8 cellular contexts compared by ENCODE assay signal in the genomic region with DNA sequence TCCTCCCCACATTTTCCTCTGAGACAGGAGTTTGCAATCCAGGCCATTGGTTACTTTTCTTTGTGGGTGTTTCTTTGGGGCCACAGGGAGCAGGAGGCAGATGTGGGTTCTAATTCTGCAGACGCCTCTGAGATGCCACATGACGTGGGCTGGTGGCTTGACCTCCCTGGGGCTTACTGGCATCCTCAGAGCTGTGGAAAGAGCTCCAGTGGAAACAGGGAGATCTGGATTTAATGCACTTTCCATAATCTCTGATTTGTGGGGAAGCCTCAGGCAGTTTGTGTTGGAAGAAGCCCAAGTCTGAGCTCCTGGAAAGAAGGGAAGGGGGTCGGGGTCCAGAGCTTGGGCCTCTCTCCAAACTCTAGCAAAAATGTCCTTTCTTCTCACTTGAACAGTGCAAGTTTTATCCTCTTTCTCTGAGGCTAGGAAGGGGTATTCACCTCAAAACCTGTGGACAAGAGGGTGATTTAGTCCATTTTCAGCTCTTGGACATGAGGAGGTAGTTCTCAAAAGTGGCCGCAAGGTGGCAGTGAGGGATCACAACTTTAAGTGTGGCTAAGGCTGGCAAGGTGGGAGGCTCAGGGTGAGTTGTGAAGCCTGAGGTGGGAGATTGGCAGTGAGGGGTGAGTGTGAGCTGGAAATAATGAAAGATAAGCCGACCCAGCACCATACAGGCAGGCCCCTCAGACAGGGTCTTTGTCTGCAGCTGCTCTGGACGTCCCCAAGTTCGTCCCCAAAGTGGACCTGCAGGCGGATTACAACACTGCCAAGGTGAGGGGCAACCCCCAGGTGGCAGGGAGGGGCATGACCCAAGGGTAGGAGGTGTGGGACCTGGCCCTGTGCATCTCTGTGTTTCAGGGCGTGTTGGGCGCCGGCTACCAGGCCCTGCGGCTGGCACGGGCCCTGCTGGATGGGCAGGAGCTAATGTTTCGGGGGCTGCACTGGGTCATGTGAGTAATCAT. TPM values are rescaled to one million over a fixed set of nuclear protein-coding genes. Genes with fewer than 3 reads are reported as not detected.
DNase-seq lines count a peak whose midpoint lies in the region; ATAC-seq and TF ChIP-seq lines count a peak whose summit lies in the region.

No MANE protein-coding gene starts in this region.

- peak overlapping the region; percentile 57 for H3K27ac Mint-ChIP-seq in T-helper 1 cell treated with Interleukin-12 subunit alpha and Interleukin-12 subunit beta and Interleukin-4 antibody, amounts not matched to agents 30 μg/mL and 1 μg/mL, for 36 hours
- peak overlapping the region; percentile 37 for H3K27ac Mint-ChIP-seq in activated naive CD8-positive, alpha-beta T cell treated with anti-CD3 and anti-CD28 coated beads, Interleukin-2, amount 50 U/mL, for 24 hours

- no peaks in the 10 kb centered on the region for H3K27me3 ChIP-seq in gastrocnemius medialis

- intact Hi-C loops in left ventricle myocardium superior (cut with micrococcal nuclease) (no loop called here), gastrocnemius medialis (cut with DNase I; ENCODE audit: low total_unique reads) (no loop called here)

- ATAC-seq in activated naive CD8-positive, alpha-beta T cell treated with anti-CD3 and anti-CD28 coated beads, Interleukin-2, amount 50 U/mL, for 24 hours: peak; percentile 60
- ATAC-seq in left ventricle myocardium superior (peak; percentile 73), gastrocnemius medialis (peak; percentile 73 to 83), HG03196 (IDR thresholded peaks at IDR 0.05; ENCODE audit: unreplicated experiment) (no peak)

- no peaks in the 10 kb centered on the region for H3K36me3 ChIP-seq in gastrocnemius medialis

- TF ChIP-seq POLR2A in gastrocnemius medialis (IDR thresholded peaks at IDR 0.05): no peak

- H3K27ac ChIP-seq in gastrocnemius medialis: no peak overlapping the region

- no peaks in the 10 kb centered on the region for H3K4me1 ChIP-seq in gastrocnemius medialis

- no peaks in the 10 kb centered on the region for H3K9me3 ChIP-seq in gastrocnemius medialis

- peak; percentile 58 to 81 (median 73) for TF ChIP-seq CTCF in gastrocnemius medialis (IDR thresholded peaks at IDR 0.05 in 4 of 5, conservative IDR thresholded peaks at IDR 0.05 in 1 of 5)

- peak; percentile 81 for DNase-seq in NCI-H1436 (lab: John Stamatoyannopoulos, UW)
- DNase-seq in NCI-H1436 treated with DMSO at 0.1 percent for 48 hours (lab: John Stamatoyannopoulos, UW): no peak
- peak; percentile 13 for DNase-seq in NCI-H1417 treated with DMSO at 0.1 percent for 48 hours (lab: John Stamatoyannopoulos, UW)
- DNase-seq in activated naive CD8-positive, alpha-beta T cell treated with anti-CD3 and anti-CD28 coated beads, Interleukin-2, amount 50 U/mL, for 24 hours: peak; percentile 73
- peak; percentile 76 for DNase-seq in left ventricle myocardium superior
- peak in 1 of 2 donors; percentile 63 for DNase-seq in gastrocnemius medialis

- peaks cover 32% of the 10 kb centered on the region for H3K4me1 Mint-ChIP-seq in T-helper 1 cell treated with Interleukin-12 subunit alpha and Interleukin-12 subunit beta and Interleukin-4 antibody, amounts not matched to agents 30 μg/mL and 1 μg/mL, for 36 hours (ENCODE audit: low read depth)
- H3K4me1 Mint-ChIP-seq in activated naive CD8-positive, alpha-beta T cell treated with anti-CD3 and anti-CD28 coated beads, Interleukin-2, amount 50 U/mL, for 24 hours: peaks cover 34% of the 10 kb centered on the region

- peaks cover 64% of the 10 kb centered on the region for H3K36me3 Mint-ChIP-seq in T-helper 1 cell treated with Interleukin-12 subunit alpha and Interleukin-12 subunit beta and Interleukin-4 antibody, amounts not matched to agents 30 μg/mL and 1 μg/mL, for 36 hours (ENCODE audit: low read depth)
- peaks cover 40% of the 10 kb centered on the region for H3K36me3 Mint-ChIP-seq in activated naive CD8-positive, alpha-beta T cell treated with anti-CD3 and anti-CD28 coated beads, Interleukin-2, amount 50 U/mL, for 24 hours (ENCODE audit: low read depth)

- no peaks in the 10 kb centered on the region for H3K27me3 Mint-ChIP-seq in T-helper 1 cell treated with Interleukin-12 subunit alpha and Interleukin-12 subunit beta and Interleukin-4 antibody, amounts not matched to agents 30 μg/mL and 1 μg/mL, for 36 hours (ENCODE audit: low read depth)
- no peaks in the 10 kb centered on the region for H3K27me3 Mint-ChIP-seq in activated naive CD8-positive, alpha-beta T cell treated with anti-CD3 and anti-CD28 coated beads, Interleukin-2, amount 50 U/mL, for 24 hours

- H3K4me3 ChIP-seq in gastrocnemius medialis: no peak overlapping the region

- H3K9me3 Mint-ChIP-seq in T-helper 1 cell treated with Interleukin-12 subunit alpha and Interleukin-12 subunit beta and Interleukin-4 antibody, amounts not matched to agents 30 μg/mL and 1 μg/mL, for 36 hours: no peaks in the 10 kb centered on the region
- no peaks in the 10 kb centered on the region for H3K9me3 Mint-ChIP-seq in activated naive CD8-positive, alpha-beta T cell treated with anti-CD3 and anti-CD28 coated beads, Interleukin-2, amount 50 U/mL, for 24 hours

- in situ Hi-C loops in gastrocnemius medialis (cut with MboI; ENCODE audit: low sequenced_read_pairs in 4 of 4): loop anchor here in 1 of 4 donors (10.0 kb wide), 1 partner anchor 105 kb away; no protein-coding TSS in a partner anchor

- H3K4me3 Mint-ChIP-seq in T-helper 1 cell treated with Interleukin-12 subunit alpha and Interleukin-12 subunit beta and Interleukin-4 antibody, amounts not matched to agents 30 μg/mL and 1 μg/mL, for 36 hours: no peak overlapping the region
- H3K4me3 Mint-ChIP-seq in activated naive CD8-positive, alpha-beta T cell treated with anti-CD3 and anti-CD28 coated beads, Interleukin-2, amount 50 U/mL, for 24 hours: no peak overlapping the region

RNA-seq across cellular contexts. Expression of gene IKBKE, which starts 9.2 kb away (rescaled TPM):
- 0.64 TPM for total RNA-seq in left ventricle myocardium superior
- 1 to 10 TPM in 1 of 4 donors, under 1 TPM in 2, not detected in 1; 0.81 to 1.1 (median 0.84) TPM for total RNA-seq in gastrocnemius medialis

RNA-seq across cellular contexts. Expression of gene RASSF5, which starts 27.9 kb away (rescaled TPM):
- total RNA-seq in left ventricle myocardium superior: 4.2 TPM
- total RNA-seq in gastrocnemius medialis: 10 to 100 TPM in 2 of 4 donors, 1 to 10 TPM in 2; 5.9 to 15.9 (median 9.4) TPM
